In the genomic region with DNA sequence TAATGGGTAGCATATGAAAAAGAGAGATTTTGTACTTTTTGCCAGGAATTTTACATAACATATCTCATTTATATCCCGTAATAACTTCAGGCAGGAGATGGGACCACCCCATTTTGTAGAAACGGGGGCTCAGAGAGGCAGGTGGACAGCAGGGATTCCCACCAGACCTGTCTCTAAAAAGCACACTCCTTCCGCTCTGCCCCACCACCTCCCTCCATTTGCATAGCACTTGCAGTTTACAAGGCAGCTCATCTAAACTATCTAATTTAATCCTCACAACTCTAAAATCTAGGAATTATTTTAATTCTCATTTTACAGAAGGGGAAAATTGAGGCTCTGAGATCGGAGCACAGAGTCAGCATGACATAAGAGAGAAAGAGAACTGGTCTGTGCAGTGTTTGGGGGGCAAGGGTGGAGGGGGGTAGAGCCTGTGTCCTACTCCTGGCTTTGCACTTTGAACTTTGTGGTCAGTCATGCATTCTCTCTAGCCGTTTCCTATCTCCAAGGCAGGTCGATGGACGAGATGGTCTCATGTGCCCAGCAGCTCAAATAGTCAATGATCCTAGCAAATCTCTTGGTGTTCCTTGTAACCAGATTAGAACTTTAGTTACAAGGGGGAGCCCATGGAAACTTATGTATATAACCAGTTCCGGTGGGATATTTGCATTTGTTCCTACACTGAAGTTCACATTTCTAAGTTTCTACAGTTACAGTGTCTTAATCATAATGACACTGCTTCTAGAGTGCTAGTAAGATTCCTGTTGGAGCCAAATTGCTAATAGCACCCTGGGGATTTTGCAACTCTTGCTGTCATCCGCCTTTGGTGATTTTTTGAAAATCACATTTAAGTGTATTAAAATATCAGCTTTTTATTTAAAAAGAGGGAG, we compare ENCODE assay signal across 19 cellular contexts. TPM values are rescaled to one million over a fixed set of nuclear protein-coding genes. Genes with fewer than 3 reads are reported as not detected.
A peak's percentile ranks its signal among the peaks of the same experiment; 100 is the strongest.
DNase-seq lines count a peak whose midpoint lies in the region; ATAC-seq and TF ChIP-seq lines count a peak whose summit lies in the region.
"Had no signal": no experiment of that assay in that cellular context is flagged by ENCODE, and none has a peak within 500 bp of the region (broad histone marks: within the 10 kb centered on the region; RNA-seq: fewer than 3 reads in every experiment).

No MANE protein-coding gene starts in this region.

- TF ChIP-seq EP300 in tibial nerve (IDR thresholded peaks at IDR 0.05): no peak

- ATAC-seq in GM18520 (IDR thresholded peaks at IDR 0.05; ENCODE audit: unreplicated experiment) (peak; percentile 18), GM21447 (IDR thresholded peaks at IDR 0.05; ENCODE audit: unreplicated experiment) (peak; percentile 16), HG03439 (IDR thresholded peaks at IDR 0.05; ENCODE audit: unreplicated experiment) (peak; percentile 15)
- ATAC-seq: gastrocnemius medialis, sciatic nerve, upper lobe of right lung had no signal

- peaks cover 8% of the 10 kb centered on the region for H3K27me3 Mint-ChIP-seq in progenitor cell of endocrine pancreas
- H3K27me3 Mint-ChIP-seq: activated T-cell treated with anti-CD3 and anti-CD28 coated beads, Interleukin-2, amount 50 U/mL, for 24 hours had no signal

- no peak overlapping the region for H3K4me3 Mint-ChIP-seq in progenitor cell of endocrine pancreas (ENCODE audit: low read depth)
- H3K4me3 Mint-ChIP-seq: activated T-cell treated with anti-CD3 and anti-CD28 coated beads, Interleukin-2, amount 50 U/mL, for 24 hours; CD8-positive, alpha-beta T cell; endodermal cell; T-helper 2 cell treated with Interferon-gamma antibody and Interleukin-4, amounts not matched to agents 5 μg/mL and 100 μg/mL, for 36 hours had no signal

- no peaks in the 10 kb centered on the region for H3K9me3 ChIP-seq in tibial nerve
- no peaks in the 10 kb centered on the region for H3K9me3 ChIP-seq in SJCRH30 (replicated peaks)
- H3K9me3 ChIP-seq: gastrocnemius medialis, upper lobe of right lung had no signal

- H3K36me3 ChIP-seq in tibial nerve (no peaks in the 10 kb centered on the region), SJCRH30 (no peaks in the 10 kb centered on the region)
- H3K36me3 ChIP-seq: gastrocnemius medialis, upper lobe of right lung had no signal

- TF ChIP-seq POLR2A in tibial nerve (IDR thresholded peaks at IDR 0.05): no peak

- peaks cover 7% of the 10 kb centered on the region for H3K9me3 Mint-ChIP-seq in progenitor cell of endocrine pancreas (ENCODE audit: low read depth)
- H3K9me3 Mint-ChIP-seq: activated T-cell treated with anti-CD3 and anti-CD28 coated beads, Interleukin-2, amount 50 U/mL, for 24 hours; CD8-positive, alpha-beta T cell; T-helper 2 cell treated with Interferon-gamma antibody and Interleukin-4, amounts not matched to agents 5 μg/mL and 100 μg/mL, for 36 hours had no signal

- H3K36me3 Mint-ChIP-seq in progenitor cell of endocrine pancreas (ENCODE audit: insufficient read depth): no peaks in the 10 kb centered on the region
- H3K36me3 Mint-ChIP-seq: CD8-positive, alpha-beta T cell had no signal

- DNase-seq in progenitor cell of endocrine pancreas (ENCODE audit: low spot score, unreplicated experiment): no peak
- DNase-seq in tibial nerve (ENCODE audit: low spot score in 2 of 2): no peak
- DNase-seq in pons (ENCODE audit: low spot score): no peak
- no peak for DNase-seq in SJCRH30
- DNase-seq: activated CD4-positive, alpha-beta T cell treated with anti-CD3 and anti-CD28 coated beads for 48 hours; activated T-cell treated with anti-CD3 and anti-CD28 coated beads, Interleukin-2, amount 50 U/mL, for 24 hours; CD8-positive, alpha-beta T cell; central memory CD4-positive, alpha-beta T cell; endodermal cell; gastrocnemius medialis; NCI-H187; NCI-H69; stimulated activated CD4-positive, alpha-beta T cell treated with anti-CD3 and anti-CD28 coated beads, Interleukin-4, amount 100 ng/mL, for 4 hours; upper lobe of right lung had no signal

- H3K4me3 ChIP-seq in tibial nerve (no peak overlapping the region), SJCRH30 (no peak overlapping the region)
- H3K4me3 ChIP-seq: gastrocnemius medialis, upper lobe of right lung had no signal

- H3K27ac Mint-ChIP-seq in progenitor cell of endocrine pancreas: peak overlapping the region; percentile 57
- H3K27ac Mint-ChIP-seq: activated T-cell treated with anti-CD3 and anti-CD28 coated beads, Interleukin-2, amount 50 U/mL, for 24 hours; CD8-positive, alpha-beta T cell; endodermal cell; T-helper 2 cell treated with Interferon-gamma antibody and Interleukin-4, amounts not matched to agents 5 μg/mL and 100 μg/mL, for 36 hours had no signal

- TF ChIP-seq CTCF in progenitor cell of endocrine pancreas (IDR thresholded peaks at IDR 0.05; ENCODE audit: unreplicated experiment): no peak
- no peak for TF ChIP-seq CTCF in tibial nerve (IDR thresholded peaks at IDR 0.05)

- H3K27ac ChIP-seq in tibial nerve (no peak overlapping the region), SJCRH30 (no peak overlapping the region)
- H3K27ac ChIP-seq: gastrocnemius medialis, upper lobe of right lung had no signal

- H3K27me3 ChIP-seq in tibial nerve: no peaks in the 10 kb centered on the region
- no peaks in the 10 kb centered on the region for H3K27me3 ChIP-seq in SJCRH30
- H3K27me3 ChIP-seq: upper lobe of right lung had no signal

- no peaks in the 10 kb centered on the region for H3K4me1 ChIP-seq in tibial nerve
- peaks cover 5% of the 10 kb centered on the region; the same call in 1 of the 2 replicates for H3K4me1 ChIP-seq in SJCRH30
- H3K4me1 ChIP-seq: gastrocnemius medialis, upper lobe of right lung had no signal

- WGBS in tibial nerve, 2 donors: 66 to 76% methylated on average over 9 of the region's 9 CpGs

- peaks cover 27% of the 10 kb centered on the region for H3K4me1 Mint-ChIP-seq in progenitor cell of endocrine pancreas (ENCODE audit: low read depth)

RNA-seq across cellular contexts. Expression of a gene that starts 18.6 kb away (rescaled TPM):
- total RNA-seq in progenitor cell of endocrine pancreas (3.9 and 4.9 TPM in 2 replicates), tibial nerve (10 to 100 TPM in 1 of 4 donors, 1 to 10 TPM in 3; 3.0 to 12.2 (median 3.2) TPM)
- 0.56 and 0.87 TPM in 2 replicates for total RNA-seq in SJCRH30 (2014; rRNA removed; shearing (Covaris generic))

RNA-seq across cellular contexts. Expression of a gene that starts 41.5 kb away (rescaled TPM):
- total RNA-seq in progenitor cell of endocrine pancreas (13.5 and 14.2 TPM in 2 replicates), tibial nerve (10 to 100 TPM; 10.5 to 17.0 (median 11.4) TPM)
- 19.1 and 19.3 TPM in 2 replicates for total RNA-seq in SJCRH30 (2014; rRNA removed; shearing (Covaris generic))

RNA-seq across cellular contexts. Expression of a gene that starts 44.9 kb away (rescaled TPM):
- total RNA-seq in progenitor cell of endocrine pancreas (53.4 and 63.7 TPM in 2 replicates), tibial nerve (10 to 100 TPM; 24.3 to 47.5 (median 44.7) TPM)
- 79.4 and 80.1 TPM in 2 replicates for total RNA-seq in SJCRH30 (2014; rRNA removed; shearing (Covaris generic))
